ENCODE assay signal across 1 cellular context in genomic region chr19:56140583-56141415, GRCh38.
TF ChIP-seq lines count a peak whose summit lies in the region.

Gene ZNF444 (plus strand): TSS chr19:56141287. CDS start chr19:56146912, 5,625 bp downstream.

TF ChIP-seq in HEK293, 187 proteins besides CTCF, POLR2A, EP300 and RAD21 (continued from another document and continues in another):
- TF ChIP-seq ZBTB11 (tag by site-specific recombination; conservative IDR thresholded peaks at IDR 0.05; ENCODE audit: low read depth) (0 out of 2 replicates have a peak, but pooled peaks have one; percentile 38), ZNF623 (tag by site-specific recombination; IDR thresholded peaks at IDR 0.05) (no peak), ZIC2 (tag by site-specific recombination; IDR thresholded peaks at IDR 0.05) (peak; percentile 31; the same call in 1 of the 2 replicates), MZF1 (tag by site-specific recombination; IDR thresholded peaks at IDR 0.05; ENCODE audit: borderline replicate concordance) (no peak), REST (tag by site-specific recombination; IDR thresholded peaks at IDR 0.05) (no peak), ZBTB44 (tag by site-specific recombination; IDR thresholded peaks at IDR 0.05) (no peak), ZNF140 (tag by site-specific recombination; IDR thresholded peaks at IDR 0.05) (no peak), HIC1 (tag by site-specific recombination; IDR thresholded peaks at IDR 0.05) (peak; percentile 95), ZFP69B (tag by site-specific recombination; IDR thresholded peaks at IDR 0.05) (0 out of 2 replicates have a peak, but pooled peaks have one; percentile 13), ZNF274 (IDR thresholded peaks at IDR 0.05; ENCODE audit: low read length) (no peak), ZNF274 (tag by site-specific recombination; IDR thresholded peaks at IDR 0.05; ENCODE audit: borderline replicate concordance) (no peak), ZNF777 (tag by site-specific recombination; IDR thresholded peaks at IDR 0.05; ENCODE audit: borderline replicate concordance) (no peak), ZNF560 (tag by site-specific recombination; IDR thresholded peaks at IDR 0.05; ENCODE audit: borderline replicate concordance) (no peak), ZFP3 (tag by site-specific recombination; IDR thresholded peaks at IDR 0.05; ENCODE audit: low read depth) (no peak), ZNF76 (tag by site-specific recombination; IDR thresholded peaks at IDR 0.05; ENCODE audit: borderline replicate concordance, low read depth) (peak; percentile 100), ZNF670 (tag by site-specific recombination; IDR thresholded peaks at IDR 0.05; ENCODE audit: low read depth) (no peak), ZNF707 (tag by site-specific recombination; IDR thresholded peaks at IDR 0.05) (no peak), IKZF3 (tag by site-specific recombination; IDR thresholded peaks at IDR 0.05) (no peak), PRDM10 (tag by site-specific recombination; IDR thresholded peaks at IDR 0.05) (peak; percentile 70), EGR2 (tag by site-specific recombination; IDR thresholded peaks at IDR 0.05; ENCODE audit: low read depth) (no peak), ZNF324 (tag by site-specific recombination; IDR thresholded peaks at IDR 0.05) (peak; percentile 50; the same call in 1 of the 2 replicates), ZNF621 (tag by site-specific recombination; IDR thresholded peaks at IDR 0.05) (no peak), ZNF660 (tag by site-specific recombination; IDR thresholded peaks at IDR 0.05) (no peak), ZNF404 (tag by site-specific recombination; IDR thresholded peaks at IDR 0.05) (no peak), ZNF239 (tag by site-specific recombination; IDR thresholded peaks at IDR 0.05) (no peak), ZNF701 (tag by site-specific recombination; IDR thresholded peaks at IDR 0.05) (no peak), ZNF514 (tag by site-specific recombination; IDR thresholded peaks at IDR 0.05) (no peak), GLIS1 (tag by site-specific recombination; IDR thresholded peaks at IDR 0.05) (no peak; the same call in none of the 2 replicates), ZBTB1 (tag by site-specific recombination; IDR thresholded peaks at IDR 0.05) (no peak), ZNF596 (tag by site-specific recombination; IDR thresholded peaks at IDR 0.05) (no peak), ZNF175 (tag by site-specific recombination; IDR thresholded peaks at IDR 0.05) (no peak), ZNF157 (tag by site-specific recombination; IDR thresholded peaks at IDR 0.05) (no peak), ZNF280D (tag by site-specific recombination; IDR thresholded peaks at IDR 0.05) (no peak), BCL11A (tag by site-specific recombination; IDR thresholded peaks at IDR 0.05; ENCODE audit: low read depth) (no peak), ZNF785 (tag by site-specific recombination; IDR thresholded peaks at IDR 0.05) (no peak), ZNF37A (tag by site-specific recombination; IDR thresholded peaks at IDR 0.05) (no peak), ZNF580 (tag by site-specific recombination; IDR thresholded peaks at IDR 0.05) (no peak), ZBTB8A (tag by site-specific recombination; IDR thresholded peaks at IDR 0.05) (peak; percentile 57), RBAK (tag by site-specific recombination; IDR thresholded peaks at IDR 0.05) (no peak), REPIN1 (tag by site-specific recombination; IDR thresholded peaks at IDR 0.05; ENCODE audit: low read depth) (no peak), ZNF548 (tag by site-specific recombination; IDR thresholded peaks at IDR 0.05) (no peak), PRDM6 (tag by site-specific recombination; IDR thresholded peaks at IDR 0.05) (no peak)
